Comparison of ENCODE assay signal across 14 cellular contexts in the genomic region with DNA sequence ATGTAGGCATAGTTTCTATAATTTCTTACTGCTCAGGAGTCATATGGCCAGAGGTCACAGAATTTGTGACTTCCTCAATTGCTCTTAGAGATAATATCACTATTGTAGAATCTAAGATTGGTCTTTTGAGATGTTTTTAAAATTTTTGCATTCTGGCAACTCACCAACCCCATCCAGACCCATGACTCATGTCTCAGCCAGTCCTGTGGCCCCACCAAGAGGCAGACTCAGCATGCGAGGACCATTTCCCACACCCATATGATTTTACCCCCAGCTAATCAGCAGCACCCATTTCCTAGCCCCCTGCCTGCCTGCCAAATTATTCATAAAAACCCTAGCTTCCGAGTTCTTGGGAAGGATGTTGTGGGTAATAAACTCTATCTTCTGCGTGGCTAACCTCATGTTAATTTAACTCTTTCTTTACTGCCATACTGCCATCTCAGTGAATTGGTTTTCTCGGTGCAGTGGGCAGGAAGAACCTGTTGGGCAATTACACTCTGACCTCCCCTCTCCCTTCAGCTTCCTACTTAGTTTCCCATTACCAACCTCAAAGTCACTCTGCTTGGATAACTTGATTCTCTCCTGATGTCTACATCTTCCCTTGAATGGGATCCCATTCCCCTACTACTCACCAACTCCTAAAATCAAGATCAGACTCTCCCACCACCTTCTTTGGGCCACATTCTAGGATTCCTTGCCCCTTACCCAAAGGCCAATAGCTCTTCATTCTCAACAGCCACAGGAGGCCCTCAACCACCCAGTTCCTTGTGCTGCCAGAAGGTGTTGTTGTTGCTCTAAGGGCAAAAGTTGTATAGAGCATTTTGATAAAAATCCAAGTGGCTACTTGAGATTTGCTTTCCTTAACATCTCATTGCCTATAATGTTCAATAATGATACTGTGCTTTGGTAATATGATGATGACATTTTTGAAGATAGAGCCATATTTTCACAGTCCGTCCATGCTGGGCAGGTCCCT. TPM values are rescaled to one million over a fixed set of nuclear protein-coding genes. Genes with fewer than 3 reads are reported as not detected.
A peak's percentile ranks its signal among the peaks of the same experiment; 100 is the strongest.
DNase-seq lines count a peak whose midpoint lies in the region; ATAC-seq and TF ChIP-seq lines count a peak whose summit lies in the region.
"Had no signal": no experiment of that assay in that cellular context is flagged by ENCODE, and none has a peak within 500 bp of the region (broad histone marks: within the 10 kb centered on the region; RNA-seq: fewer than 3 reads in every experiment).

No MANE protein-coding gene starts in this region.

- H3K27ac Mint-ChIP-seq in type B pancreatic cell = no peak overlapping the region
- H3K27ac Mint-ChIP-seq: activated naive CD4-positive, alpha-beta T cell treated with anti-CD3 and anti-CD28 coated beads, Interleukin-2, amount 50 U/mL, for 24 hours; stimulated activated naive B cell treated with anti-CD40 and anti-IgM and Interleukin-4, amounts not matched to agents 10 μg/mL and 1 μg/mL and 100 μg/mL, for 72 hours had no signal

- WGBS in right lobe of liver (ENCODE audit: insufficient coverage, low coverage, low lambda C conversion rate, missing lambda C conversion rate) = 63% methylated on average over 5 of the region's 5 CpGs
- WGBS in hepatocyte (ENCODE audit: low lambda C conversion rate, missing lambda C conversion rate) = 84% methylated on average over 5 of the region's 5 CpGs

- H3K4me1 ChIP-seq in right lobe of liver (no peaks in the 10 kb centered on the region), hepatocyte (ENCODE audit: insufficient read depth) (no peaks in the 10 kb centered on the region)

- H3K27ac ChIP-seq in right lobe of liver (no peak overlapping the region), hepatocyte (no peak overlapping the region)

- no peaks in the 10 kb centered on the region for H3K27me3 Mint-ChIP-seq in type B pancreatic cell

- TF ChIP-seq POLR2A in right lobe of liver (IDR thresholded peaks at IDR 0.05) = no peak

- H3K27me3 ChIP-seq in MG63 (no peaks in the 10 kb centered on the region), right lobe of liver (no peaks in the 10 kb centered on the region), hepatocyte (no peaks in the 10 kb centered on the region)

- H3K4me1 Mint-ChIP-seq in type B pancreatic cell (ENCODE audit: unreplicated experiment) = peaks cover 10% of the 10 kb centered on the region
- H3K4me1 Mint-ChIP-seq: activated naive CD4-positive, alpha-beta T cell treated with anti-CD3 and anti-CD28 coated beads, Interleukin-2, amount 50 U/mL, for 24 hours had no signal

- H3K4me3 ChIP-seq in MG63 (no peak overlapping the region), cardiac fibroblast (replicated peaks in 1 of 2; ENCODE audit: low read depth in 2 of 2, low read length in 2 of 2) (no peak overlapping the region), right lobe of liver (no peak overlapping the region), hepatocyte (no peak overlapping the region)

- peaks cover 4% of the 10 kb centered on the region for H3K9me3 Mint-ChIP-seq in type B pancreatic cell
- H3K9me3 Mint-ChIP-seq: activated naive CD4-positive, alpha-beta T cell treated with anti-CD3 and anti-CD28 coated beads, Interleukin-2, amount 50 U/mL, for 24 hours; stimulated activated naive B cell treated with anti-CD40 and anti-IgM and Interleukin-4, amounts not matched to agents 10 μg/mL and 1 μg/mL and 100 μg/mL, for 72 hours had no signal

- no peaks in the 10 kb centered on the region for H3K36me3 Mint-ChIP-seq in type B pancreatic cell
- H3K36me3 Mint-ChIP-seq: activated naive CD4-positive, alpha-beta T cell treated with anti-CD3 and anti-CD28 coated beads, Interleukin-2, amount 50 U/mL, for 24 hours; stimulated activated naive B cell treated with anti-CD40 and anti-IgM and Interleukin-4, amounts not matched to agents 10 μg/mL and 1 μg/mL and 100 μg/mL, for 72 hours had no signal

- ATAC-seq in right lobe of liver = peak in 3 of 4 donors; percentile 33 to 54 (median 50)
- ATAC-seq: stimulated activated naive B cell treated with anti-CD40 and anti-IgM and Interleukin-4, amounts not matched to agents 10 μg/mL and 1 μg/mL and 100 μg/mL, for 72 hours had no signal

- intact Hi-C loops in right lobe of liver (cut with DNase I) = no loop called here

- H3K79me2 ChIP-seq in hepatocyte = no peaks in the 10 kb centered on the region

- H3K4me3 Mint-ChIP-seq in type B pancreatic cell = no peak overlapping the region
- H3K4me3 Mint-ChIP-seq: activated naive CD4-positive, alpha-beta T cell treated with anti-CD3 and anti-CD28 coated beads, Interleukin-2, amount 50 U/mL, for 24 hours; stimulated activated naive B cell treated with anti-CD40 and anti-IgM and Interleukin-4, amounts not matched to agents 10 μg/mL and 1 μg/mL and 100 μg/mL, for 72 hours had no signal

- H3K9me3 ChIP-seq in MG63 (no peaks in the 10 kb centered on the region), right lobe of liver (no peaks in the 10 kb centered on the region), hepatocyte (ENCODE audit: low read depth) (no peaks in the 10 kb centered on the region)

- no peaks in the 10 kb centered on the region for H4K20me1 ChIP-seq in hepatocyte (ENCODE audit: insufficient read depth, poor library complexity, severe bottlenecking)

- TF ChIP-seq CTCF in cardiac fibroblast (IDR thresholded peaks at IDR 0.05; ENCODE audit: low read depth, low read length) (no peak), right lobe of liver (IDR thresholded peaks at IDR 0.05) (peak in 3 of 4 donors; percentile 18 to 41 (median 30)), hepatocyte (IDR thresholded peaks at IDR 0.05; ENCODE audit: poor library complexity) (no peak), type B pancreatic cell (conservative IDR thresholded peaks at IDR 0.05) (no peak)

- H3K36me3 ChIP-seq in MG63 (no peaks in the 10 kb centered on the region), right lobe of liver (no peaks in the 10 kb centered on the region), hepatocyte (replicated peaks; ENCODE audit: insufficient read depth, low read depth) (no peaks in the 10 kb centered on the region)

- DNase-seq in COLO829 (ENCODE audit: low spot score) (peak; percentile 19), MG63 (peak; percentile 35), cardiac fibroblast (ENCODE audit: low read depth in 2 of 2) (peak; percentile 58 to 76), right lobe of liver (no peak), hepatocyte (ENCODE audit: low spot score) (no peak), NCI-H2227 (lab: John Stamatoyannopoulos, UW; ENCODE audit: unreplicated experiment) (no peak), type B pancreatic cell (ENCODE audit: extremely low spot score, unreplicated experiment) (no peak)
- no peak for DNase-seq in effector CD8-positive, alpha-beta T cell (lab: John Stamatoyannopoulos, UW)
- DNase-seq: COR-L47; occipital lobe; stimulated activated CD4-positive, alpha-beta T cell treated with anti-CD3 and anti-CD28 coated beads, Interleukin-2, amount 100 ng/mL, for 24 hours; stimulated activated naive B cell treated with anti-CD40 and anti-IgM and Interleukin-4, amounts not matched to agents 10 μg/mL and 1 μg/mL and 100 μg/mL, for 72 hours had no signal

- H3K4me2 ChIP-seq in hepatocyte = no peak overlapping the region

- H3K9me2 ChIP-seq in hepatocyte (replicated peaks; ENCODE audit: insufficient read depth) = no peaks in the 10 kb centered on the region

- no peak overlapping the region for H2AFZ ChIP-seq in hepatocyte

RNA-seq across cellular contexts. Expression of a gene that starts 16.2 kb away (rescaled TPM):
- 0.03 TPM in 1 of 2 replicates, not detected in the other for total RNA-seq in MG63 (2014; rRNA removed; shearing (Covaris generic); ENCODE audit: low replicate concordance)
- 10 to 100 TPM in 5 of 6 experiments, 1 to 10 TPM in 1; 5.8 to 21.6 (median 16.1) TPM for total RNA-seq in right lobe of liver
- total RNA-seq in hepatocyte = 8.5 and 10.0 TPM in 2 replicates
- polyA plus RNA-seq in hepatocyte = 3.1 and 8.8 TPM in 2 replicates
- 0.24 and 0.69 TPM in 2 replicates for total RNA-seq in type B pancreatic cell (ENCODE audit: low replicate concordance)
- total RNA-seq: dermis microvascular lymphatic vessel endothelial cell, occipital lobe had no signal

Comparison
In these comparisons a context has a peak if more than half of its experiments do, and no peak if none do; other contexts are left out.
1. DNase-seq: peak in COLO829 (single experiment), MG63 (single experiment) and cardiac fibroblast (2 of 2); none in right lobe of liver (0 of 3), hepatocyte (single experiment), effector CD8-positive, alpha-beta T cell (single experiment), NCI-H2227 (single experiment) and type B pancreatic cell (single experiment).
2. CTCF ChIP-seq: peak in right lobe of liver (3 of 4); none in cardiac fibroblast (single experiment), hepatocyte (single experiment) and type B pancreatic cell (single experiment).